ENCODE assay signal across 12 cellular contexts in genomic region chr11:36363361-36364272, GRCh38.
DNase-seq lines count a peak whose midpoint lies in the region; ATAC-seq and TF ChIP-seq lines count a peak whose summit lies in the region.
"Had no signal": no experiment of that assay in that cellular context is flagged by ENCODE, and none has a peak within 500 bp of the region (broad histone marks: within the 10 kb centered on the region; RNA-seq: fewer than 3 reads in every experiment).

No MANE protein-coding gene starts in this region.

- CTCF ChIA-PET in CD8-positive, alpha-beta memory T cell (lab: Charles Lee): interaction anchor here (1.0 to 3.1 kb wide), 6 partner anchors 10 to 130 kb away, joined by 3 to 22 read pairs (median 4); no protein-coding TSS in a partner anchor

- DNase-seq in CD8-positive, alpha-beta memory T cell: no peak
- DNase-seq in HT1080 (ENCODE audit: low read depth) (peak; percentile 80), WERI-Rb-1 (no peak), left kidney (ENCODE audit: low read depth, low spot score) (peak; percentile 81), mucosa of gallbladder (ENCODE audit: low spot score) (no peak), progenitor cell of endocrine pancreas (ENCODE audit: low spot score, unreplicated experiment) (no peak)
- no peak for DNase-seq in stimulated activated naive CD8-positive, alpha-beta T cell treated with anti-CD3 and anti-CD28 coated beads, Interleukin-15, amount 100 ng/mL, for 72 hours
- DNase-seq: left cardiac atrium had no signal

- H3K9me3 ChIP-seq in CD8-positive, alpha-beta memory T cell (ENCODE audit: low read length): no peaks in the 10 kb centered on the region
- H3K9me3 ChIP-seq in WERI-Rb-1 (ENCODE audit: severe bottlenecking): no peaks in the 10 kb centered on the region

- peaks cover 14% of the 10 kb centered on the region for H3K4me1 ChIP-seq in CD8-positive, alpha-beta memory T cell (ENCODE audit: insufficient read depth, low read length)

- peak overlapping the region in 5 of 8 donors; percentile 44 to 78 (median 65) for H3K27ac Mint-ChIP-seq in CD8-positive, alpha-beta memory T cell
- no peak overlapping the region for H3K27ac Mint-ChIP-seq in progenitor cell of endocrine pancreas
- no peak overlapping the region for H3K27ac Mint-ChIP-seq in stimulated activated naive CD8-positive, alpha-beta T cell treated with anti-CD3 and anti-CD28 coated beads, Interleukin-15, amount 100 ng/mL, for 72 hours
- H3K27ac Mint-ChIP-seq: activated naive CD4-positive, alpha-beta T cell treated with anti-CD3 and anti-CD28 coated beads, Interleukin-2, amount 50 U/mL, for 24 hours had no signal

- H3K27me3 ChIP-seq in CD8-positive, alpha-beta memory T cell (ENCODE audit: insufficient read depth, low read length, poor library complexity, severe bottlenecking): no peaks in the 10 kb centered on the region
- no peaks in the 10 kb centered on the region for H3K27me3 ChIP-seq in WERI-Rb-1 (ENCODE audit: insufficient read depth, low read depth, severe bottlenecking)

- POLR2A ChIA-PET in CD8-positive, alpha-beta memory T cell (lab: Charles Lee): interaction anchor here (0.5 to 1.8 kb wide), 3 partner anchors 10 to 13 kb away, joined by 3 to 8 read pairs (median 4); no protein-coding TSS in a partner anchor

- peaks cover 4 to 8% of the 10 kb centered on the region in 2 donors for H3K27me3 Mint-ChIP-seq in CD8-positive, alpha-beta memory T cell
- H3K27me3 Mint-ChIP-seq in progenitor cell of endocrine pancreas: peaks cover 50% of the 10 kb centered on the region
- peaks cover 84% of the 10 kb centered on the region for H3K27me3 Mint-ChIP-seq in stimulated activated naive CD8-positive, alpha-beta T cell treated with anti-CD3 and anti-CD28 coated beads, Interleukin-15, amount 100 ng/mL, for 72 hours

- no peak for ATAC-seq in HG03159 (IDR thresholded peaks at IDR 0.05; ENCODE audit: unreplicated experiment)
- ATAC-seq in stimulated activated naive CD8-positive, alpha-beta T cell treated with anti-CD3 and anti-CD28 coated beads, Interleukin-15, amount 100 ng/mL, for 72 hours: no peak
- ATAC-seq: left cardiac atrium had no signal

- no peak overlapping the region for H3K27ac ChIP-seq in CD8-positive, alpha-beta memory T cell (ENCODE audit: low read depth, low read length)
- peak overlapping the region; percentile 32 for H3K27ac ChIP-seq in WERI-Rb-1
- H3K27ac ChIP-seq: HL-60 had no signal

- peaks cover 30 to 62% (median 62%) of the 10 kb centered on the region in 3 donors for H3K4me1 Mint-ChIP-seq in CD8-positive, alpha-beta memory T cell
- peaks cover 16% of the 10 kb centered on the region for H3K4me1 Mint-ChIP-seq in progenitor cell of endocrine pancreas (ENCODE audit: low read depth)
- peaks cover 33% of the 10 kb centered on the region for H3K4me1 Mint-ChIP-seq in stimulated activated naive CD8-positive, alpha-beta T cell treated with anti-CD3 and anti-CD28 coated beads, Interleukin-15, amount 100 ng/mL, for 72 hours

- no peaks in the 10 kb centered on the region for H3K9me3 Mint-ChIP-seq in CD8-positive, alpha-beta memory T cell
- H3K9me3 Mint-ChIP-seq in progenitor cell of endocrine pancreas (ENCODE audit: low read depth): no peaks in the 10 kb centered on the region
- no peaks in the 10 kb centered on the region for H3K9me3 Mint-ChIP-seq in stimulated activated naive CD8-positive, alpha-beta T cell treated with anti-CD3 and anti-CD28 coated beads, Interleukin-15, amount 100 ng/mL, for 72 hours
- H3K9me3 Mint-ChIP-seq: activated naive CD4-positive, alpha-beta T cell treated with anti-CD3 and anti-CD28 coated beads, Interleukin-2, amount 50 U/mL, for 24 hours; CD14-positive monocyte had no signal

- TF ChIP-seq CTCF in WERI-Rb-1 (IDR thresholded peaks at IDR 0.05; ENCODE audit: low read depth, low read length) (no peak), progenitor cell of endocrine pancreas (IDR thresholded peaks at IDR 0.05; ENCODE audit: unreplicated experiment) (no peak)

- no peak overlapping the region for H3K4me3 ChIP-seq in CD8-positive, alpha-beta memory T cell (ENCODE audit: low read length)
- H3K4me3 ChIP-seq in WERI-Rb-1 (ENCODE audit: low read depth, low read length): no peak overlapping the region

- peak overlapping the region in 3 of 7 donors; percentile 19 to 56 (median 25) for H3K4me3 Mint-ChIP-seq in CD8-positive, alpha-beta memory T cell
- no peak overlapping the region for H3K4me3 Mint-ChIP-seq in progenitor cell of endocrine pancreas (ENCODE audit: low read depth)
- no peak overlapping the region for H3K4me3 Mint-ChIP-seq in stimulated activated naive CD8-positive, alpha-beta T cell treated with anti-CD3 and anti-CD28 coated beads, Interleukin-15, amount 100 ng/mL, for 72 hours
- H3K4me3 Mint-ChIP-seq: activated naive CD4-positive, alpha-beta T cell treated with anti-CD3 and anti-CD28 coated beads, Interleukin-2, amount 50 U/mL, for 24 hours; CD14-positive monocyte had no signal

- H3K36me3 ChIP-seq in CD8-positive, alpha-beta memory T cell (ENCODE audit: insufficient read depth, low read length): no peaks in the 10 kb centered on the region
- no peaks in the 10 kb centered on the region for H3K36me3 ChIP-seq in WERI-Rb-1

- H3K36me3 Mint-ChIP-seq in CD8-positive, alpha-beta memory T cell: peaks cover 0 to 3% (median 0%) of the 10 kb centered on the region in 3 donors
- no peaks in the 10 kb centered on the region for H3K36me3 Mint-ChIP-seq in progenitor cell of endocrine pancreas (ENCODE audit: insufficient read depth)
- H3K36me3 Mint-ChIP-seq: activated naive CD4-positive, alpha-beta T cell treated with anti-CD3 and anti-CD28 coated beads, Interleukin-2, amount 50 U/mL, for 24 hours had no signal

Comparison
In these comparisons a context has a peak if more than half of its experiments do, and no peak if none do; other contexts are left out.
1. DNase-seq: peak in HT1080 (single experiment) and left kidney (single experiment); none in CD8-positive, alpha-beta memory T cell (0 of 5), WERI-Rb-1 (single experiment), mucosa of gallbladder (single experiment), progenitor cell of endocrine pancreas (single experiment) and stimulated activated naive CD8-positive, alpha-beta T cell treated with anti-CD3 and anti-CD28 coated beads, Interleukin-15, amount 100 ng/mL, for 72 hours (0 of 2).
2. H3K27ac Mint-ChIP-seq: peak in CD8-positive, alpha-beta memory T cell (5 of 8); none in progenitor cell of endocrine pancreas (single experiment) and stimulated activated naive CD8-positive, alpha-beta T cell treated with anti-CD3 and anti-CD28 coated beads, Interleukin-15, amount 100 ng/mL, for 72 hours (0 of 2).